12 cellular contexts compared by ENCODE assay signal in the genomic region with DNA sequence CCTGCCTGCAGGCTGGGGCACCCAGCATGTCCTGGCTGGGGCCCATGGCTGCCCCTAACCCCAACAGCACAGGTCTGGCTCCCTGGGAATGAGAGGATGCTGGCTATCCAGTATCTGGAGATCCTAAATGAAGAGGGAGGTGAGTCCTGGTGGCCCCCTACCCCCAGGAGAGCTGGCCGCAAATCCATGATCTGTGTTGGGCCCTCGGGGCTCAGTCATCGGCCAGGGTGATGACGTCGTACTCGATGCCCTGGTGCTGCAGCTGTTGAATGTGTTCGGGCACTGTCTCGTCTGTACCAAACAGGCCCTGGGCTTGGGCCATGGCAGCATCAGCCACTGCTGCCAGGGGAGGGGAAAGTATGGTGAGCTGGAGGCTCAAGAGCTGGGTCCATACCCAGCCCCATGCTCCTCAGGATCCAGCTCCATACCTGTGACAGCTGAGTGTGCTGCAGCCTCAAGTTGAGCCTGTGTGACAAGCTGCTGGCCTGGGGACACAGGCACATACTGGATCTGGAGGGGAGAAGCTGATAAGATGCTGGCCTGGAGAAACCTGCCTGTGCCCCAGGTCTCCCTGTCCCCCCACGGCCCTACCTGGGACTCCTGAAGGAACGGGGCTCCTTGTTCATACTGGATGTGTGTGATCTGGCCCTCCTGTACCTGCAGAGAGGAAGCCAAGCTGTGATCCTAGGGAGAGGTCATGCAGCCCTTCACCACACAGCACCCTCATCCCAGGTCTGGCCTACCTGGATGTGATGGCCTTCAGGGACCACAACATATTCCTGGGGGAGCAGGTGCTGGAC. TPM values are rescaled to one million over a fixed set of nuclear protein-coding genes. Genes with fewer than 3 reads are reported as not detected.
DNase-seq lines count a peak whose midpoint lies in the region; ATAC-seq and TF ChIP-seq lines count a peak whose summit lies in the region.
"Had no signal": no experiment of that assay in that cellular context is flagged by ENCODE, and none has a peak within 500 bp of the region (broad histone marks: within the 10 kb centered on the region; RNA-seq: fewer than 3 reads in every experiment).

No MANE protein-coding gene starts in this region.

- no peaks in the 10 kb centered on the region for H3K27me3 ChIP-seq in BLaER1
- no peaks in the 10 kb centered on the region for H3K27me3 ChIP-seq in DND-41 (ENCODE audit: insufficient read depth, low read length, poor library complexity)
- no peaks in the 10 kb centered on the region for H3K27me3 ChIP-seq in Karpas-422 (ENCODE audit: low read length)

- no peaks in the 10 kb centered on the region for H3K9me3 ChIP-seq in BLaER1
- H3K9me3 ChIP-seq in DND-41 (ENCODE audit: insufficient read depth, low read length, severe bottlenecking): no peaks in the 10 kb centered on the region
- H3K9me3 ChIP-seq in Karpas-422 (ENCODE audit: low read length): no peaks in the 10 kb centered on the region

- H3K27ac ChIP-seq in BLaER1: 0 out of 2 replicates have a peak overlapping the region, but pooled peaks have one; percentile 49
- H3K27ac ChIP-seq in DND-41 (ENCODE audit: low read length): no peak overlapping the region
- no peak overlapping the region for H3K27ac ChIP-seq in Karpas-422 (ENCODE audit: low read length)

- H3K9me3 Mint-ChIP-seq in activated CD8-positive, alpha-beta T cell treated with anti-CD3 and anti-CD28 coated beads for 36 hours: no peaks in the 10 kb centered on the region
- H3K9me3 Mint-ChIP-seq in naive thymus-derived CD8-positive, alpha-beta T cell: no peaks in the 10 kb centered on the region
- H3K9me3 Mint-ChIP-seq: activated CD4-positive, alpha-beta T cell treated with anti-CD3 and anti-CD28 coated beads, Interleukin-2, amount 10 ng/mL, durations not matched to agents 24 days and 14 days; stimulated activated naive CD8-positive, alpha-beta T cell treated with anti-CD3 and anti-CD28 coated beads, Interleukin-15, amount 100 ng/mL, for 72 hours had no signal

- H3K4me3 ChIP-seq in BLaER1 (no peak overlapping the region), DND-41 (ENCODE audit: low read depth in 1 of 2, low read length in 2 of 2) (no peak overlapping the region), Karpas-422 (ENCODE audit: low read length) (no peak overlapping the region)

- intact Hi-C loops in activated CD8-positive, alpha-beta T cell treated with anti-CD3 and anti-CD28 coated beads for 36 hours (cut with micrococcal nuclease): no loop called here

- no peaks in the 10 kb centered on the region for H3K27me3 Mint-ChIP-seq in activated CD8-positive, alpha-beta T cell treated with anti-CD3 and anti-CD28 coated beads for 36 hours
- H3K27me3 Mint-ChIP-seq in naive thymus-derived CD8-positive, alpha-beta T cell: no peaks in the 10 kb centered on the region
- H3K27me3 Mint-ChIP-seq: activated CD4-positive, alpha-beta T cell treated with anti-CD3 and anti-CD28 coated beads, Interleukin-2, amount 10 ng/mL, durations not matched to agents 24 days and 14 days; stimulated activated naive CD8-positive, alpha-beta T cell treated with anti-CD3 and anti-CD28 coated beads, Interleukin-15, amount 100 ng/mL, for 72 hours had no signal

- CTCF ChIA-PET in activated CD8-positive, alpha-beta T cell treated with anti-CD3 and anti-CD28 coated beads for 36 hours (lab: Charles Lee): interaction anchor here (1.0 to 6.6 kb wide), 4 partner anchors 10 to 38 kb away, joined by 3 to 40 read pairs (median 4); no protein-coding TSS in a partner anchor

- POLR2A ChIA-PET in activated CD8-positive, alpha-beta T cell treated with anti-CD3 and anti-CD28 coated beads for 36 hours (lab: Charles Lee): interaction anchor here (0.8 to 12.9 kb wide), 12 partner anchors 9 to 150 kb away, joined by 3 to 119 read pairs (median 6); a partner anchor contains a TSS
- POLR2A ChIA-PET in naive thymus-derived CD8-positive, alpha-beta T cell (lab: Charles Lee): interaction anchor here (0.8 to 13.1 kb wide), 4 partner anchors 9 to 59 kb away, joined by 3 to 138 read pairs (median 4); a partner anchor contains a TSS

- H3K4me2 ChIP-seq in BLaER1 (peak overlapping the region; percentile 18; the same call in 1 of the 2 replicates), DND-41 (ENCODE audit: insufficient read depth, low read length) (no peak overlapping the region), Karpas-422 (ENCODE audit: low read depth, low read length, poor library complexity, severe bottlenecking) (no peak overlapping the region)

- H3K9me2 ChIP-seq in Karpas-422 (replicated peaks; ENCODE audit: insufficient read depth, low read length): no peaks in the 10 kb centered on the region

- no peaks in the 10 kb centered on the region for H3K79me2 ChIP-seq in DND-41 (ENCODE audit: insufficient read depth, low read length)
- no peaks in the 10 kb centered on the region for H3K79me2 ChIP-seq in Karpas-422 (ENCODE audit: low read length)

- H3K36me3 Mint-ChIP-seq in activated CD8-positive, alpha-beta T cell treated with anti-CD3 and anti-CD28 coated beads for 36 hours (ENCODE audit: low read depth): peaks cover 40% of the 10 kb centered on the region
- H3K36me3 Mint-ChIP-seq in naive thymus-derived CD8-positive, alpha-beta T cell: peaks cover 2 to 75% (median 14%) of the 10 kb centered on the region in 3 donors

- H2AFZ ChIP-seq in DND-41 (ENCODE audit: low read depth, low read length) (no peak overlapping the region), Karpas-422 (ENCODE audit: low read length) (no peak overlapping the region)

- peaks cover 14% of the 10 kb centered on the region for H3K4me1 Mint-ChIP-seq in activated CD8-positive, alpha-beta T cell treated with anti-CD3 and anti-CD28 coated beads for 36 hours (ENCODE audit: low read depth)
- H3K4me1 Mint-ChIP-seq in naive thymus-derived CD8-positive, alpha-beta T cell: peaks cover 0 to 26% (median 5%) of the 10 kb centered on the region in 4 donors

- H3K9ac ChIP-seq in BLaER1 (0 out of 2 replicates have a peak overlapping the region, but pooled peaks have one; percentile 40), DND-41 (ENCODE audit: low read depth, low read length) (no peak overlapping the region), Karpas-422 (ENCODE audit: low read length) (no peak overlapping the region)

- TF ChIP-seq POLR2A in erythroblast (IDR thresholded peaks at IDR 0.05; ENCODE audit: low read length): no peak

- peak overlapping the region; percentile 21 for H3K27ac Mint-ChIP-seq in activated CD8-positive, alpha-beta T cell treated with anti-CD3 and anti-CD28 coated beads for 36 hours
- H3K27ac Mint-ChIP-seq in naive thymus-derived CD8-positive, alpha-beta T cell: peak overlapping the region; percentile 25 to 86 (median 64)
- H3K27ac Mint-ChIP-seq: activated CD4-positive, alpha-beta T cell treated with anti-CD3 and anti-CD28 coated beads, Interleukin-2, amount 10 ng/mL, durations not matched to agents 24 days and 14 days had no signal

- no peak for TF ChIP-seq CTCF in DND-41 (IDR thresholded peaks at IDR 0.05; ENCODE audit: borderline replicate concordance, extremely low read depth, low read length, poor library complexity, severe bottlenecking)
- TF ChIP-seq CTCF in activated CD8-positive, alpha-beta T cell treated with anti-CD3 and anti-CD28 coated beads for 36 hours (IDR thresholded peaks at IDR 0.05): no peak

- ATAC-seq in DND-41 (ENCODE audit: insufficient read depth, low read depth): 0 out of 3 replicates have a peak, but pooled peaks have one; percentile 2
- ATAC-seq in activated CD8-positive, alpha-beta T cell treated with anti-CD3 and anti-CD28 coated beads for 36 hours: no peak
- peak in 1 of 2 donors; percentile 6 for ATAC-seq in naive thymus-derived CD8-positive, alpha-beta T cell
- no peak for ATAC-seq in HG02973 (IDR thresholded peaks at IDR 0.05; ENCODE audit: unreplicated experiment)
- ATAC-seq: stimulated activated naive CD8-positive, alpha-beta T cell treated with anti-CD3 and anti-CD28 coated beads, Interleukin-15, amount 100 ng/mL, for 72 hours had no signal

- H4K20me1 ChIP-seq in BLaER1 (peaks cover 51% of the 10 kb centered on the region), DND-41 (ENCODE audit: insufficient read depth, low read length) (peaks cover 19% of the 10 kb centered on the region), Karpas-422 (ENCODE audit: insufficient read depth, low read depth, low read length) (no peaks in the 10 kb centered on the region)

- H3K4me3 Mint-ChIP-seq in activated CD8-positive, alpha-beta T cell treated with anti-CD3 and anti-CD28 coated beads for 36 hours: no peak overlapping the region
- no peak overlapping the region for H3K4me3 Mint-ChIP-seq in naive thymus-derived CD8-positive, alpha-beta T cell
- H3K4me3 Mint-ChIP-seq: activated CD4-positive, alpha-beta T cell treated with anti-CD3 and anti-CD28 coated beads, Interleukin-2, amount 10 ng/mL, durations not matched to agents 24 days and 14 days; stimulated activated naive CD8-positive, alpha-beta T cell treated with anti-CD3 and anti-CD28 coated beads, Interleukin-15, amount 100 ng/mL, for 72 hours had no signal

- H3K36me3 ChIP-seq in BLaER1 (peaks cover 100% of the 10 kb centered on the region), DND-41 (ENCODE audit: insufficient read depth, low read length) (peaks cover 95% of the 10 kb centered on the region), Karpas-422 (ENCODE audit: insufficient read depth, low read length) (peaks cover 16% of the 10 kb centered on the region)

- DNase-seq in DND-41: no peak
- DNase-seq in activated CD8-positive, alpha-beta T cell treated with anti-CD3 and anti-CD28 coated beads for 36 hours: no peak
- DNase-seq in naive thymus-derived CD8-positive, alpha-beta T cell: peak in 1 of 10 donors; percentile 58
- DNase-seq in NCI-H82 (lab: John Stamatoyannopoulos, UW): no peak
- DNase-seq in Karpas-422: no peak
- DNase-seq in erythroblast (lab: John Stamatoyannopoulos, UW): no peak
- DNase-seq: activated CD4-positive, alpha-beta T cell treated with anti-CD3 and anti-CD28 coated beads, Interleukin-2, amount 10 ng/mL, durations not matched to agents 24 days and 14 days; mesenchymal stem cell; stimulated activated naive CD8-positive, alpha-beta T cell treated with anti-CD3 and anti-CD28 coated beads, Interleukin-15, amount 100 ng/mL, for 72 hours; SW 1271 had no signal

- H3K4me1 ChIP-seq in BLaER1: peaks cover 17% of the 10 kb centered on the region
- H3K4me1 ChIP-seq in DND-41 (ENCODE audit: insufficient read depth, low read length): no peaks in the 10 kb centered on the region
- H3K4me1 ChIP-seq in Karpas-422 (ENCODE audit: low read length): peaks cover 5% of the 10 kb centered on the region; the same call in 1 of the 2 replicates

RNA-seq across cellular contexts. Expression of a gene that starts 14.5 kb away (rescaled TPM):
- total RNA-seq in activated CD8-positive, alpha-beta T cell treated with anti-CD3 and anti-CD28 coated beads for 36 hours: 10 to 100 TPM; 27.8 to 29.5 TPM
- 10 to 100 TPM; 77.7 to 83.3 TPM for total RNA-seq in naive thymus-derived CD8-positive, alpha-beta T cell
- polyA plus RNA-seq in naive thymus-derived CD8-positive, alpha-beta T cell: 10 to 100 TPM; 60.8 to 94.2 (median 78.7) TPM
- 10.0 and 12.0 TPM in 2 replicates for total RNA-seq in Karpas-422 (2014; rRNA removed; shearing (Covaris generic); ENCODE audit: low replicate concordance)

RNA-seq across cellular contexts. Expression of a gene that starts 23.1 kb away (rescaled TPM):
- total RNA-seq in activated CD8-positive, alpha-beta T cell treated with anti-CD3 and anti-CD28 coated beads for 36 hours: 10 to 100 TPM; 27.0 to 28.8 TPM
- total RNA-seq in naive thymus-derived CD8-positive, alpha-beta T cell: 10 to 100 TPM; 53.1 to 56.2 TPM
- 10 to 100 TPM in 1 of 3 donors, 1 to 10 TPM in 2; 6.4 to 13.2 (median 7.8) TPM for polyA plus RNA-seq in naive thymus-derived CD8-positive, alpha-beta T cell
- 13.2 and 20.3 TPM in 2 replicates for total RNA-seq in Karpas-422 (2014; rRNA removed; shearing (Covaris generic); ENCODE audit: low replicate concordance)

RNA-seq across cellular contexts. Expression of a gene that starts 37.0 kb away (rescaled TPM):
- 1 to 10 TPM; 7.4 to 8.6 TPM for total RNA-seq in activated CD8-positive, alpha-beta T cell treated with anti-CD3 and anti-CD28 coated beads for 36 hours
- under 1 TPM in 1 of 2 experiments, not detected in 1; 0.27 TPM for total RNA-seq in naive thymus-derived CD8-positive, alpha-beta T cell
- 1 to 10 TPM in 1 of 3 donors, under 1 TPM in 2; 0.18 to 2.2 (median 0.68) TPM for polyA plus RNA-seq in naive thymus-derived CD8-positive, alpha-beta T cell
- 19.8 and 29.0 TPM in 2 replicates for total RNA-seq in Karpas-422 (2014; rRNA removed; shearing (Covaris generic); ENCODE audit: low replicate concordance)

RNA-seq across cellular contexts. Expression of a gene that starts 57.8 kb away (rescaled TPM):
- 10 to 100 TPM; 34.5 to 40.2 TPM for total RNA-seq in activated CD8-positive, alpha-beta T cell treated with anti-CD3 and anti-CD28 coated beads for 36 hours
- 10 to 100 TPM; 79.1 to 82.7 TPM for total RNA-seq in naive thymus-derived CD8-positive, alpha-beta T cell
- 100 to 1,000 TPM in 1 of 3 donors, 10 to 100 TPM in 2; 79.5 to 128 (median 90.5) TPM for polyA plus RNA-seq in naive thymus-derived CD8-positive, alpha-beta T cell
- total RNA-seq in Karpas-422 (2014; rRNA removed; shearing (Covaris generic); ENCODE audit: low replicate concordance): 39.5 and 52.9 TPM in 2 replicates

RNA-seq across cellular contexts. Expression of a gene that starts 57.9 kb away (rescaled TPM):
- total RNA-seq in activated CD8-positive, alpha-beta T cell treated with anti-CD3 and anti-CD28 coated beads for 36 hours: 1 to 10 TPM; 2.4 to 2.9 TPM
- total RNA-seq in naive thymus-derived CD8-positive, alpha-beta T cell: 1 to 10 TPM; 5.0 to 5.9 TPM
- polyA plus RNA-seq in naive thymus-derived CD8-positive, alpha-beta T cell: 1 to 10 TPM in 2 of 3 donors, under 1 TPM in 1; 0.53 to 2.2 (median 1.8) TPM
- 3.1 and 4.3 TPM in 2 replicates for total RNA-seq in Karpas-422 (2014; rRNA removed; shearing (Covaris generic); ENCODE audit: low replicate concordance)

Comparison
In these comparisons a context has a peak if more than half of its experiments do, and no peak if none do; other contexts are left out.
1. RNA of a gene that starts 37.0 kb away (total RNA-seq): 19.8 to 29.0 TPM in Karpas-422 and 7.4 to 8.6 TPM in activated CD8-positive, alpha-beta T cell treated with anti-CD3 and anti-CD28 coated beads for 36 hours; 0.27 TPM in naive thymus-derived CD8-positive, alpha-beta T cell; every median in the first group is over 4 times any median in the second.